ENCODE assay signal across 1 cellular context in the genomic region with DNA sequence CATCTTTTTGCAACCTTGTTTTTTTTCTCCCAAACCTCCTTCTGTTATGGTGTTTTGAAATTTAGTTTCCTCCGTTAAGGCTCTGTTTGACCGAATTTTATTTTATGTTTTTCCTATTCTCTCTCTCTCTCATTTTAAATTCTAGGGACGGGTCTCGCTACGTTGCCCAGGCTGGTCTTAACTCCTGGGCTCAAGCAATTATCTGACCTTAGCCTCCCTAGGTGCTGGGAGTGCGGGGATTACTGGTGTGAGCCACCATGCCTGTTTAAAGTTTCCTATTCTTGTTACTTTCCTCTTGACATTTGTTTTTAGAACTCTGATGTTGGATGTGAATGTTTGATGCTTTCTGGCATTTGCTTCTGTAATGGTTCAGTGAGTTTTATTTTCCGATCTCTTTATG.
TF ChIP-seq lines count a peak whose summit lies in the region.

No MANE protein-coding gene starts in this region.

TF ChIP-seq in GM23338, 12 proteins besides CTCF, POLR2A, EP300 and RAD21 (continued from another document):
- TF ChIP-seq, protein P1, sequence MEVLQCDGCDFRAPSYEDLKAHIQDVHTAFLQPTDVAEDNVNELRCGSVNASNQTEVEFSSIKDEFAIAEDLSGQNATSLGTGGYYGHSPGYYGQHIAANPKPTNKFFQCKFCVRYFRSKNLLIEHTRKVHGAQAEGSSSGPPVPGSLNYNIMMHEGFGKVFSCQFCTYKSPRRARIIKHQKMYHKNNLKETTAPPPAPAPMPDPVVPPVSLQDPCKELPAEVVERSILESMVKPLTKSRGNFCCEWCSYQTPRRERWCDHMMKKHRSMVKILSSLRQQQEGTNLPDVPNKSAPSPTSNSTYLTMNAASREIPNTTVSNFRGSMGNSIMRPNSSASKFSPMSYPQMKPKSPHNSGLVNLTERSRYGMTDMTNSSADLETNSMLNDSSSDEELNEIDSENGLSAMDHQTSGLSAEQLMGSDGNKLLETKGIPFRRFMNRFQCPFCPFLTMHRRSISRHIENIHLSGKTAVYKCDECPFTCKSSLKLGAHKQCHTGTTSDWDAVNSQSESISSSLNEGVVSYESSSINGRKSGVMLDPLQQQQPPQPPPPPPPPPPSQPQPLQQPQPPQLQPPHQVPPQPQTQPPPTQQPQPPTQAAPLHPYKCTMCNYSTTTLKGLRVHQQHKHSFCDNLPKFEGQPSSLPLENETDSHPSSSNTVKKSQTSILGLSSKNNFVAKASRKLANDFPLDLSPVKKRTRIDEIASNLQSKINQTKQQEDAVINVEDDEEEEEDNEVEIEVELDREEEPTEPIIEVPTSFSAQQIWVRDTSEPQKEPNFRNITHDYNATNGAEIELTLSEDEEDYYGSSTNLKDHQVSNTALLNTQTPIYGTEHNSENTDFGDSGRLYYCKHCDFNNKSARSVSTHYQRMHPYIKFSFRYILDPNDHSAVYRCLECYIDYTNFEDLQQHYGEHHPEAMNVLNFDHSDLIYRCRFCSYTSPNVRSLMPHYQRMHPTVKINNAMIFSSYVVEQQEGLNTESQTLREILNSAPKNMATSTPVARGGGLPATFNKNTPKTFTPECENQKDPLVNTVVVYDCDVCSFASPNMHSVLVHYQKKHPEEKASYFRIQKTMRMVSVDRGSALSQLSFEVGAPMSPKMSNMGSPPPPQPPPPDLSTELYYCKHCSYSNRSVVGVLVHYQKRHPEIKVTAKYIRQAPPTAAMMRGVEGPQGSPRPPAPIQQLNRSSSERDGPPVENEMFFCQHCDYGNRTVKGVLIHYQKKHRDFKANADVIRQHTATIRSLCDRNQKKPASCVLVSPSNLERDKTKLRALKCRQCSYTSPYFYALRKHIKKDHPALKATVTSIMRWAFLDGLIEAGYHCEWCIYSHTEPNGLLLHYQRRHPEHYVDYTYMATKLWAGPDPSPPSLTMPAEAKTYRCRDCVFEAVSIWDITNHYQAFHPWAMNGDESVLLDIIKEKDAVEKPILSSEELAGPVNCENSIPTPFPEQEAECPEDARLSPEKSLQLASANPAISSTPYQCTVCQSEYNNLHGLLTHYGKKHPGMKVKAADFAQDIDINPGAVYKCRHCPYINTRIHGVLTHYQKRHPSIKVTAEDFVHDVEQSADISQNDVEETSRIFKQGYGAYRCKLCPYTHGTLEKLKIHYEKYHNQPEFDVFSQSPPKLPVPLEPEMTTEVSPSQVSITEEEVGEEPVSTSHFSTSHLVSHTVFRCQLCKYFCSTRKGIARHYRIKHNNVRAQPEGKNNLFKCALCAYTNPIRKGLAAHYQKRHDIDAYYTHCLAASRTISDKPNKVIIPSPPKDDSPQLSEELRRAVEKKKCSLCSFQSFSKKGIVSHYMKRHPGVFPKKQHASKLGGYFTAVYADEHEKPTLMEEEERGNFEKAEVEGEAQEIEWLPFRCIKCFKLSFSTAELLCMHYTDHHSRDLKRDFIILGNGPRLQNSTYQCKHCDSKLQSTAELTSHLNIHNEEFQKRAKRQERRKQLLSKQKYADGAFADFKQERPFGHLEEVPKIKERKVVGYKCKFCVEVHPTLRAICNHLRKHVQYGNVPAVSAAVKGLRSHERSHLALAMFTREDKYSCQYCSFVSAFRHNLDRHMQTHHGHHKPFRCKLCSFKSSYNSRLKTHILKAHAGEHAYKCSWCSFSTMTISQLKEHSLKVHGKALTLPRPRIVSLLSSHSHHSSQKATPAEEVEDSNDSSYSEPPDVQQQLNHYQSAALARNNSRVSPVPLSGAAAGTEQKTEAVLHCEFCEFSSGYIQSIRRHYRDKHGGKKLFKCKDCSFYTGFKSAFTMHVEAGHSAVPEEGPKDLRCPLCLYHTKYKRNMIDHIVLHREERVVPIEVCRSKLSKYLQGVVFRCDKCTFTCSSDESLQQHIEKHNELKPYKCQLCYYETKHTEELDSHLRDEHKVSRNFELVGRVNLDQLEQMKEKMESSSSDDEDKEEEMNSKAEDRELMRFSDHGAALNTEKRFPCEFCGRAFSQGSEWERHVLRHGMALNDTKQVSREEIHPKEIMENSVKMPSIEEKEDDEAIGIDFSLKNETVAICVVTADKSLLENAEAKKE (CRISPR knock-in tag; IDR thresholded peaks at IDR 0.05), result no peak
- TF ChIP-seq, protein P2, sequence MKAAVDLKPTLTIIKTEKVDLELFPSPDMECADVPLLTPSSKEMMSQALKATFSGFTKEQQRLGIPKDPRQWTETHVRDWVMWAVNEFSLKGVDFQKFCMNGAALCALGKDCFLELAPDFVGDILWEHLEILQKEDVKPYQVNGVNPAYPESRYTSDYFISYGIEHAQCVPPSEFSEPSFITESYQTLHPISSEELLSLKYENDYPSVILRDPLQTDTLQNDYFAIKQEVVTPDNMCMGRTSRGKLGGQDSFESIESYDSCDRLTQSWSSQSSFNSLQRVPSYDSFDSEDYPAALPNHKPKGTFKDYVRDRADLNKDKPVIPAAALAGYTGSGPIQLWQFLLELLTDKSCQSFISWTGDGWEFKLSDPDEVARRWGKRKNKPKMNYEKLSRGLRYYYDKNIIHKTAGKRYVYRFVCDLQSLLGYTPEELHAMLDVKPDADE (IDR thresholded peaks at IDR 0.05), result no peak
- TF ChIP-seq EZH2phosphoT487 (IDR thresholded peaks at IDR 0.05; ENCODE audit: unreplicated experiment), result no peak
- no peak for TF ChIP-seq JUNB (IDR thresholded peaks at IDR 0.05; ENCODE audit: unreplicated experiment)
